ENCODE assay signal across 8 cellular contexts in the genomic region with DNA sequence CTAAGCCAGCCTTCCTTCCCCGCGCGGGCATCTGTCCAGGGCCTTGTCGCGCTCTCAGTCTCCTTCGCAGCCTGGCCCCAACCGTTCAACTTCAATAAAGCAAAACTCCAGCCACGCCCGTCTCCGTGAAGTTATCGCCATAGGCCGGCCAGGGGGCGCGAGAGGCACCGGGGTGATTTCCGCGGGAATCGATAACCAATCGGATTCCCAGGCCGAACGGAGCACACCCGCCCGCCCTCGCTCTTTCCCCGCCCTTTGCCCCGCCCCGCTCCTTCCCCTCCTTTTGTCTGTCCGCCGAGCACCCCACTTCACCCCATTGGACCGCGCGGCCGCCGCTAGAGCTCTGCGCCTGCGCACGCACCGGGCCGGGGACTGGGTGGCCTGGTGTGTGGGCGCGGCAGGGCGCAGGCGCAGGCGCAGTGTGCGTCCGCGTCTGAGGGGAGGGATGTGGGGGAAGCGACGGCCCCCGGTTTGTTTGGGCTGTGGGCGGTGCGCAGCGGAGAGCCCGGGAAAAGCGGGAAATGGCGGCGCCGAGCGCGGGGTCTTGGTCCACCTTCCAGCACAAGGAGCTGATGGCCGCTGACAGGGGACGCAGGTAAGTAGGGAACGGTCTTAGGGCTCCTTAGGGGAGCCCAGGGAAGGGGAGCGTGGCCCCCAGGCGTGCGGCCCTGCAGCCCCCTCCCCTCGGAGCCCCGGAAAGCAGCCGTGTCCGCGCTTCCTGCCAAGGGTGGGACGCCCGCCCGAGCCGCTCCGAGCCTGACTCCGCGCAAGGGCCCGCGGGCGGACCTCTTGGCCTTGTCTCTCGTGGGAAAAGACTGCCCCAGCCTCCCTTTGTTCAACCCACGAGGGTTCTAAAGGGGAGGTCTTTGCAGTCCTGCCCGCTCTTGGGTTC. TPM values are rescaled to one million over a fixed set of nuclear protein-coding genes. Genes with fewer than 3 reads are reported as not detected.
DNase-seq lines count a peak whose midpoint lies in the region; ATAC-seq, FAIRE-seq and TF ChIP-seq lines count a peak whose summit lies in the region.

A gene (plus strand): TSS at position 417 of the 892 bp plus-strand sequence. CDS start 105 bp downstream, at position 522.

- peak within 1 kb of the TSS; percentile 59 for H3K27ac ChIP-seq in SU-DHL-6 (ENCODE audit: low read depth, low read length)
- H3K27ac ChIP-seq in pancreas, result peak within 1 kb of the TSS; percentile 52 to 87 (median 75)
- peak within 1 kb of the TSS; percentile 63 to 83 (median 82) for H3K27ac ChIP-seq in thyroid gland

- 0 out of 2 replicates have a peak, but pooled peaks cover 5% of the 10 kb centered on the region for H3K36me3 ChIP-seq in SU-DHL-6 (ENCODE audit: low read length)
- H3K36me3 ChIP-seq in pancreas, result peaks cover 0 to 13% (median 7%) of the 10 kb centered on the region in 3 donors
- peaks cover 9 to 14% of the 10 kb centered on the region in 2 donors for H3K36me3 ChIP-seq in thyroid gland

- peak; percentile 96 to 98 (median 96) for DNase-seq in NCI-H1417 (lab: John Stamatoyannopoulos, UW)
- DNase-seq in activated naive CD8-positive, alpha-beta T cell treated with anti-CD3 and anti-CD28 coated beads, Interleukin-2, amount 10 ng/mL, durations not matched to agents 7 days and 5 days, result peak; percentile 100
- DNase-seq in Right ventricle myocardium inferior (ENCODE audit: missing footprints), result peak; percentile 100
- peak; percentile 98 to 100 (median 98) for DNase-seq in pancreas
- DNase-seq in thyroid gland, result peak; percentile 97 to 98

- TF ChIP-seq CTCF in GM12875 (IDR thresholded peaks at IDR 0.05; ENCODE audit: borderline replicate concordance, insufficient read depth, low read depth, low read length) (no peak), SU-DHL-6 (IDR thresholded peaks at IDR 0.05; ENCODE audit: insufficient read depth, low read length, poor library complexity, severe bottlenecking) (no peak), pancreas (IDR thresholded peaks at IDR 0.05) (peak in 1 of 4 donors; percentile 11), thyroid gland (IDR thresholded peaks at IDR 0.05) (peak in 3 of 6 experiments; percentile 32 to 44 (median 33))

- H3K9me3 ChIP-seq in SU-DHL-6 (ENCODE audit: insufficient read depth, low read length) (no peaks in the 10 kb centered on the region), pancreas (no peaks in the 10 kb centered on the region), thyroid gland (no peaks in the 10 kb centered on the region)

- H3K27me3 ChIP-seq in SU-DHL-6 (ENCODE audit: low read length) (no peaks in the 10 kb centered on the region), pancreas (no peaks in the 10 kb centered on the region), thyroid gland (no peaks in the 10 kb centered on the region)

- TF ChIP-seq POLR2A in thyroid gland (IDR thresholded peaks at IDR 0.05), result peak in 1 of 2 donors; percentile 85

- no peaks in the 10 kb centered on the region for H3K27me3 Mint-ChIP-seq in activated naive CD8-positive, alpha-beta T cell treated with anti-CD3 and anti-CD28 coated beads, Interleukin-2, amount 10 ng/mL, durations not matched to agents 7 days and 5 days

- H3K9ac ChIP-seq in SU-DHL-6 (ENCODE audit: low read length), result peak within 1 kb of the TSS; percentile 93

- H3K9me2 ChIP-seq in SU-DHL-6 (replicated peaks; ENCODE audit: insufficient read depth, low read length), result no peaks in the 10 kb centered on the region

- peak within 1 kb of the TSS; percentile 92 for H3K27ac Mint-ChIP-seq in activated naive CD8-positive, alpha-beta T cell treated with anti-CD3 and anti-CD28 coated beads, Interleukin-2, amount 10 ng/mL, durations not matched to agents 7 days and 5 days

- no peaks in the 10 kb centered on the region for H3F3A ChIP-seq in SU-DHL-6 (ENCODE audit: insufficient read depth)

- peaks cover 42% of the 10 kb centered on the region for H3K4me1 Mint-ChIP-seq in activated naive CD8-positive, alpha-beta T cell treated with anti-CD3 and anti-CD28 coated beads, Interleukin-2, amount 10 ng/mL, durations not matched to agents 7 days and 5 days

- intact Hi-C loops in Right ventricle myocardium inferior (cut with DNase I) (loop anchor here (5.0 kb wide), 1 partner anchor 46 kb away; no protein-coding TSS in a partner anchor), pancreas (cut with DNase I) (no loop called here), thyroid gland (cut with DNase I) (loop anchor here (10.0 kb wide), 2 partner anchors 97 to 127 kb away; a partner anchor contains a TSS)

- peak within 1 kb of the TSS; percentile 85 for H3K4me3 Mint-ChIP-seq in activated naive CD8-positive, alpha-beta T cell treated with anti-CD3 and anti-CD28 coated beads, Interleukin-2, amount 10 ng/mL, durations not matched to agents 7 days and 5 days

- peak within 1 kb of the TSS; percentile 95 for H2AFZ ChIP-seq in SU-DHL-6 (ENCODE audit: low read depth, low read length, severe bottlenecking)

- 3% methylated on average over 78 to 84 of the region's 84 CpGs for WGBS in pancreas, 2 donors
- 0 to 4% methylated on average over 13 to 55 of the region's 84 CpGs for WGBS in thyroid gland, 2 donors

- ATAC-seq in HG02763 (IDR thresholded peaks at IDR 0.05; ENCODE audit: unreplicated experiment) (peak; percentile 91), Right ventricle myocardium inferior (peak; percentile 97), pancreas (peak; percentile 87 to 97 (median 94))
- ATAC-seq in activated naive CD8-positive, alpha-beta T cell treated with anti-CD3 and anti-CD28 coated beads, Interleukin-2, amount 10 ng/mL, durations not matched to agents 7 days and 5 days (ENCODE audit: low read depth), result peak; percentile 97

- H3K4me3 ChIP-seq in GM12875 (ENCODE audit: low read depth, low read length) (peak within 1 kb of the TSS; percentile 82), SU-DHL-6 (ENCODE audit: insufficient read depth, low read length, poor library complexity, severe bottlenecking) (peak within 1 kb of the TSS; percentile 98), pancreas (peak within 1 kb of the TSS; percentile 68 to 96 (median 92)), thyroid gland (replicated peaks in 1 of 3) (peak within 1 kb of the TSS; percentile 20 to 85 (median 66))

- peak within 1 kb of the TSS; percentile 93 for H3K4me2 ChIP-seq in SU-DHL-6 (ENCODE audit: low read depth, low read length, poor library complexity, severe bottlenecking)

- POLR2A ChIA-PET in activated naive CD8-positive, alpha-beta T cell treated with anti-CD3 and anti-CD28 coated beads, Interleukin-2, amount 10 ng/mL, durations not matched to agents 7 days and 5 days (lab: Charles Lee), result interaction anchor here (0.6 to 2.1 kb wide), 22 partner anchors 8 to 96 kb away, joined by 3 to 29 read pairs (median 4); a partner anchor contains a TSS

- H3K79me2 ChIP-seq in SU-DHL-6 (ENCODE audit: insufficient read depth, low read length), result peaks cover 36% of the 10 kb centered on the region

- peaks cover 27% of the 10 kb centered on the region for H3K36me3 Mint-ChIP-seq in activated naive CD8-positive, alpha-beta T cell treated with anti-CD3 and anti-CD28 coated beads, Interleukin-2, amount 10 ng/mL, durations not matched to agents 7 days and 5 days

- H3K9me3 Mint-ChIP-seq in activated naive CD8-positive, alpha-beta T cell treated with anti-CD3 and anti-CD28 coated beads, Interleukin-2, amount 10 ng/mL, durations not matched to agents 7 days and 5 days, result peaks cover 5% of the 10 kb centered on the region

- no peaks in the 10 kb centered on the region for H4K20me1 ChIP-seq in SU-DHL-6 (ENCODE audit: low read depth, low read length)

- H3K4me1 ChIP-seq in pancreas (peaks cover 10 to 14% (median 14%) of the 10 kb centered on the region in 3 donors), thyroid gland (peaks cover 9 to 44% of the 10 kb centered on the region in 2 donors)

- no peak for FAIRE-seq in pancreas (lab: Jason Lieb, UNC)

RNA-seq across cellular contexts. Expression of the gene that starts here (rescaled TPM):
- 10 to 100 TPM; 96.5 to 98.8 TPM for total RNA-seq in activated naive CD8-positive, alpha-beta T cell treated with anti-CD3 and anti-CD28 coated beads, Interleukin-2, amount 10 ng/mL, durations not matched to agents 7 days and 5 days
- total RNA-seq in Right ventricle myocardium inferior, result 11.8 TPM
- total RNA-seq in pancreas, result 10 to 100 TPM in 3 of 6 donors, 1 to 10 TPM in 3; 7.6 to 19.7 (median 10.6) TPM
- polyA plus RNA-seq in pancreas, result 1 to 10 TPM; 4.2 to 6.2 TPM
- total RNA-seq in thyroid gland, result 10 to 100 TPM; 13.0 to 21.7 (median 17.5) TPM

Comparison
In these comparisons a context has a peak if more than half of its experiments do, and no peak if none do; other contexts are left out.
1. Peak in every context shown above with its lines: DNase-seq, ATAC-seq, H3K4me3 ChIP-seq and H3K27ac ChIP-seq.
2. intact Hi-C loops: an anchor here in Right ventricle myocardium inferior (5.0 kb wide) and thyroid gland (10.0 kb wide); none called in pancreas.